8 cellular contexts compared by ENCODE assay signal in genomic region chr18:21599585-21600525, GRCh38. TPM values are rescaled to one million over a fixed set of nuclear protein-coding genes. Genes with fewer than 3 reads are reported as not detected.
DNase-seq lines count a peak whose midpoint lies in the region; ATAC-seq and TF ChIP-seq lines count a peak whose summit lies in the region.

No MANE protein-coding gene starts in this region.

- H3K27ac ChIP-seq in caudate nucleus (ENCODE audit: low read depth, low read length): peak overlapping the region; percentile 95

- peak; percentile 87 for DNase-seq in DMS 273 (lab: John Stamatoyannopoulos, UW; ENCODE audit: unreplicated experiment)
- DNase-seq in DMS 273 treated with DMSO at 0.1 percent for 48 hours (lab: John Stamatoyannopoulos, UW): no peak
- peak in 32 of 61 donors; percentile 12 to 85 (median 57) for DNase-seq in caudate nucleus (lab: John Stamatoyannopoulos, UW)
- DNase-seq in islet precursor cell: peak; percentile 85
- peak; percentile 17 for DNase-seq in stimulated activated CD4-positive, alpha-beta T cell treated with anti-CD3 and anti-CD28 coated beads, Interleukin-4, amount 100 ng/mL, for 24 hours

- peak; percentile 43 for ATAC-seq in GM19372 (IDR thresholded peaks at IDR 0.05; ENCODE audit: low read depth, unreplicated experiment)
- peak; percentile 50 for ATAC-seq in HG03432 (IDR thresholded peaks at IDR 0.05; ENCODE audit: unreplicated experiment)

TF ChIP-seq in PFSK-1, 5 proteins besides CTCF, POLR2A, EP300 and RAD21:
- TF ChIP-seq REST (IDR thresholded peaks at IDR 0.05; ENCODE audit: insufficient read depth in 1 of 2, low read depth in 2 of 2, low read length in 2 of 2) (no peak), SIN3A (IDR thresholded peaks at IDR 0.05; ENCODE audit: borderline replicate concordance, insufficient read depth, low read length) (no peak), POLR2AphosphoS5 (IDR thresholded peaks at IDR 0.05; ENCODE audit: low read depth, low read length) (no peak), FOXP2 (optimal IDR thresholded peaks at IDR 0.05; ENCODE audit: borderline replicate concordance, extremely low read depth, extremely low read length, insufficient read depth) (peak; percentile 45)

RNA-seq across cellular contexts. Expression of gene ESCO1, which starts 0.6 kb away (rescaled TPM):
- polyA plus RNA-seq in PFSK-1 (2012; ENCODE audit: insufficient read length, low read depth): 3.4 TPM

RNA-seq across cellular contexts. Expression of gene SNRPD1, which starts 12.3 kb away (rescaled TPM):
- polyA plus RNA-seq in PFSK-1 (2012; ENCODE audit: insufficient read length, low read depth): 95.7 TPM
